In the genomic region with DNA sequence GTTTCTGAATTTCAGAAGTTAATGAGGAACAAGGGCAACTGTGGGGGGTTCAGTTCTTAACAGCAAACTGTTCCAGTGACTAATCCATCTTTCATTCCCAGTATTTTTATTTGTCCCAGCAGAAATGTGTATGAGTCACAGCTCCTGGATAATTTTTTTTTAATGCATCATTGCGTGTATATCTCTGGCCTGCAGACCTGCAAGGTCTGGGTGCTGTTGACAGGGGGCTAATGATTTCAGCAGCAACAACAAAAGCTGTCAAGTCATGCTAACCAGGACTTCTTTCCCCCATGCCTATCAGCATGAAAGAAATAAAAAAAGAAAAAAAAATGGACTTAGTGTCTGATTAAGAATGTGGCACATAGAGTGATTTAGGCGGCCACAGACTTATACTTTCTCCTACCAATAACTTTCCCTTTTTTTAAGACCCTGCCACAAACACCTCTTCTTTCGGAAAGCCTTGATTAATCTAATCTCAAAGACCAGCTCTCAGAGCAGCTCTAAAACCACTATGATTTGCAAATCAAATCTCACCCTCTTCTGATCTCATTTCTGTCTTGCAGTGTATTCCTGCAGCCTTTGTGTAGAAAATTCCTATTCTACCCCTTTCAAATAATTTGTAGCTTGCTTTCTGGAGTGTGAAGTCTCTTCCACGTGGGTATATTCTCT, we compare ENCODE assay signal across 15 cellular contexts. TPM values are rescaled to one million over a fixed set of nuclear protein-coding genes. Genes with fewer than 3 reads are reported as not detected.
DNase-seq lines count a peak whose midpoint lies in the region; ATAC-seq, FAIRE-seq and TF ChIP-seq lines count a peak whose summit lies in the region.
"Had no signal": no experiment of that assay in that cellular context is flagged by ENCODE, and none has a peak within 500 bp of the region (broad histone marks: within the 10 kb centered on the region; RNA-seq: fewer than 3 reads in every experiment).

No MANE protein-coding gene starts in this region.

- H4K20me1 ChIP-seq in GM12878 (ENCODE audit: control insufficient read depth, insufficient read depth): no peaks in the 10 kb centered on the region

- in situ Hi-C loops in Caki2 (cut with HindIII; ENCODE audit: low pct_unique_long_range_greater_than_20kb, low sequenced_read_pairs) (no loop called here), GM12878 (cut with MboI) (no loop called here), transverse colon (cut with MboI; ENCODE audit: low pct_ligation_motif_present in 1 of 4, low pct_unique_long_range_greater_than_20kb in 1 of 4, low sequenced_read_pairs in 3 of 4) (no loop called here)

- no peaks in the 10 kb centered on the region for H3K27me3 Mint-ChIP-seq in memory B cell
- H3K27me3 Mint-ChIP-seq: activated naive CD8-positive, alpha-beta T cell treated with anti-CD3 and anti-CD28 coated beads, Interleukin-2, amount 50 U/mL, for 24 hours had no signal

- SMC1A ChIA-PET in GM12878 (lab: Charles Lee; ENCODE audit: uncharacterized antibody, unreplicated experiment): interaction anchor here (0.7 to 2.7 kb wide), 8 partner anchors 10 to 64 kb away, joined by 3 to 23 read pairs (median 4); partner anchors contain the start of gene PREX1

- TF ChIP-seq POLR2A in GM12878 (IDR thresholded peaks at IDR 0.05; ENCODE audit: low read depth, low read length) (no peak), suprapubic skin (IDR thresholded peaks at IDR 0.05) (no peak), transverse colon (IDR thresholded peaks at IDR 0.05) (no peak)

- H3K9ac ChIP-seq in GM12878 (ENCODE audit: control insufficient read depth, insufficient read depth, low read length): no peak overlapping the region

- H3K4me2 ChIP-seq in GM12878 (ENCODE audit: control insufficient read depth, insufficient read depth): peak overlapping the region; percentile 35

- no peaks in the 10 kb centered on the region for H3K27me3 ChIP-seq in GM12878 (replicated peaks in 1 of 2; ENCODE audit: control insufficient read depth in 2 of 2, insufficient read depth in 2 of 2, low read length in 1 of 2)
- no peaks in the 10 kb centered on the region for H3K27me3 ChIP-seq in suprapubic skin
- H3K27me3 ChIP-seq in transverse colon: no peaks in the 10 kb centered on the region

- TF ChIP-seq EP300 in GM12878 (IDR thresholded peaks at IDR 0.05; ENCODE audit: borderline replicate concordance in 1 of 2, control insufficient read depth in 1 of 2, low read depth in 2 of 2, low read length in 2 of 2) (no peak), suprapubic skin (IDR thresholded peaks at IDR 0.05) (no peak), transverse colon (IDR thresholded peaks at IDR 0.05; ENCODE audit: low read depth) (no peak)

- RAD21 ChIA-PET in GM12878 (lab: Charles Lee; ENCODE audit: unreplicated experiment): interaction anchor here (1.1 to 2.4 kb wide), 7 partner anchors 10 to 184 kb away, joined by 3 to 16 read pairs (median 5); no protein-coding TSS in a partner anchor

- WGBS in GM12878 (ENCODE audit: insufficient coverage, insufficient replicate concordance, low lambda C conversion rate, missing lambda C conversion rate): 21% methylated on average over 4 of the region's 4 CpGs
- 59% methylated on average over 4 of the region's 4 CpGs for WGBS in suprapubic skin
- WGBS in transverse colon (ENCODE audit: low coverage in 1 of 2), 2 donors: 48 to 55% methylated on average over 4 of the region's 4 CpGs

- no TSS peak for BruUV-seq in GM12878 (replicated peaks; lab: Mats Ljungman, UMichigan)

- intact Hi-C loops in GM12878 (cut with micrococcal nuclease; ENCODE audit: unreplicated experiment): no loop called here
- intact Hi-C loops in transverse colon (cut with DNase I; ENCODE audit: low total_unique reads): no loop called here

- ATAC-seq in GM12878 (no peak), memory B cell (ENCODE audit: low read depth) (no peak), HG02798 (IDR thresholded peaks at IDR 0.05; ENCODE audit: poor library complexity, unreplicated experiment) (no peak)
- ATAC-seq: activated naive CD8-positive, alpha-beta T cell treated with anti-CD3 and anti-CD28 coated beads, Interleukin-2, amount 50 U/mL, for 24 hours had no signal

- peaks cover 48% of the 10 kb centered on the region for H3K4me1 Mint-ChIP-seq in memory B cell

- TF ChIP-seq CTCF in GM12878 (IDR thresholded peaks at IDR 0.05 in 2 of 3, conservative IDR thresholded peaks at IDR 0.05 in 1 of 3; ENCODE audit: control insufficient read depth in 2 of 3, extremely low read depth in 1 of 3, insufficient read depth in 1 of 3, low read depth in 3 of 3, low read length in 3 of 3): no peak
- TF ChIP-seq CTCF in suprapubic skin (IDR thresholded peaks at IDR 0.05): no peak
- TF ChIP-seq CTCF in transverse colon (IDR thresholded peaks at IDR 0.05): no peak

- no peak for FAIRE-seq in GM12878 (lab: Jason Lieb, UNC)

- H3K4me3 ChIP-seq in GM12878 (no peak overlapping the region), suprapubic skin (no peak overlapping the region), transverse colon (no peak overlapping the region)

- POLR2A ChIA-PET in GM12878 (lab: Charles Lee): interaction anchor here (0.6 to 2.7 kb wide), 5 partner anchors 9 to 82 kb away, joined by 3 to 9 read pairs (median 3); no protein-coding TSS in a partner anchor

- H3K36me3 ChIP-seq in GM12878 (ENCODE audit: control insufficient read depth in 2 of 2, insufficient read depth in 2 of 2, low read length in 1 of 2) (no peaks in the 10 kb centered on the region), suprapubic skin (no peaks in the 10 kb centered on the region), transverse colon (no peaks in the 10 kb centered on the region)

- H3K27ac Mint-ChIP-seq in memory B cell: no peak overlapping the region
- H3K27ac Mint-ChIP-seq: activated naive CD8-positive, alpha-beta T cell treated with anti-CD3 and anti-CD28 coated beads, Interleukin-2, amount 50 U/mL, for 24 hours; progenitor cell of endocrine pancreas had no signal

- H3K9me3 ChIP-seq in GM12878 (replicated peaks; ENCODE audit: control insufficient read depth, insufficient read depth, low read length): no peaks in the 10 kb centered on the region; the same call in 2 of the 3 replicates
- H3K9me3 ChIP-seq in suprapubic skin: no peaks in the 10 kb centered on the region
- H3K9me3 ChIP-seq in transverse colon: no peaks in the 10 kb centered on the region

- no peak for TF ChIP-seq RAD21 in GM12878 (IDR thresholded peaks at IDR 0.05; ENCODE audit: insufficient read depth, low read depth, low read length)

- H3K27ac ChIP-seq in GM12878 (ENCODE audit: control insufficient read depth, insufficient read depth) (no peak overlapping the region), suprapubic skin (no peak overlapping the region), transverse colon (no peak overlapping the region)
- H3K27ac ChIP-seq: epithelial cell of prostate had no signal

- H3K36me3 Mint-ChIP-seq in memory B cell: no peaks in the 10 kb centered on the region

- H3K9me3 Mint-ChIP-seq in memory B cell: no peaks in the 10 kb centered on the region

- H3K4me1 ChIP-seq in GM12878 (ENCODE audit: control insufficient read depth, insufficient read depth, low read length) (peaks cover 37% of the 10 kb centered on the region), suprapubic skin (peaks cover 6% of the 10 kb centered on the region), transverse colon (no peaks in the 10 kb centered on the region)

- no peaks in the 10 kb centered on the region for H3K79me2 ChIP-seq in GM12878 (ENCODE audit: control insufficient read depth, insufficient read depth, low read length)

- CTCF ChIA-PET in GM12878 (lab: Yijun Ruan, JAX): interaction anchor here (1.0 to 1.5 kb wide), 2 partner anchors 9 to 16 kb away, joined by 3 read pairs; no protein-coding TSS in a partner anchor

- DNase-seq in Caki2 (ENCODE audit: low read depth): peak; percentile 97
- DNase-seq in NAMALWA (ENCODE audit: low spot score): peak; percentile 39
- DNase-seq in GM12878 (ENCODE audit: low read depth, low spot score): no peak
- DNase-seq in memory B cell (ENCODE audit: low spot score in 2 of 2): no peak
- no peak for DNase-seq in suprapubic skin (ENCODE audit: low spot score in 2 of 2)
- DNase-seq in transverse colon: no peak
- DNase-seq in Ammon's horn (ENCODE audit: low spot score): no peak
- DNase-seq: activated naive CD8-positive, alpha-beta T cell treated with anti-CD3 and anti-CD28 coated beads, Interleukin-2, amount 50 U/mL, for 24 hours; COR-L47; left cardiac atrium; NCI-H774; T-helper 1 cell had no signal

- H2AFZ ChIP-seq in GM12878 (ENCODE audit: control insufficient read depth, low read depth, low read length): no peak overlapping the region

- peak overlapping the region; percentile 11 for H3K4me3 Mint-ChIP-seq in memory B cell
- H3K4me3 Mint-ChIP-seq: activated naive CD8-positive, alpha-beta T cell treated with anti-CD3 and anti-CD28 coated beads, Interleukin-2, amount 50 U/mL, for 24 hours had no signal

TF ChIP-seq in GM12878, 131 proteins besides CTCF, POLR2A, EP300 and RAD21:
- no peak for TF ChIP-seq BRCA1 (IDR thresholded peaks at IDR 0.05; ENCODE audit: low read depth, low read length)
- TF ChIP-seq ATF7 (IDR thresholded peaks at IDR 0.05; ENCODE audit: low read depth): no peak
- 0 out of 4 replicates have a peak, but pooled peaks of 1 of the 2 experiments have one; percentile 31 for TF ChIP-seq ETV6 (conservative IDR thresholded peaks at IDR 0.05 in 1 of 2, IDR thresholded peaks at IDR 0.05 in 1 of 2; ENCODE audit: borderline replicate concordance in 1 of 2, low read depth in 1 of 2)
- TF ChIP-seq RAD51 (IDR thresholded peaks at IDR 0.05): no peak

RNA-seq across cellular contexts. Expression of gene PREX1, which starts 14.2 kb away (rescaled TPM):
- 39.4 and 41.4 TPM in 2 replicates for total RNA-seq in Caki2 (2014; rRNA removed; shearing (Covaris generic); ENCODE audit: low replicate concordance)
- 138 and 148 TPM in 2 replicates for total RNA-seq in GM12878 (2013; cell fraction: nucleolus; rRNA removed)
- total RNA-seq in GM12878 (2014; rRNA removed) (79.5 and 82.6 TPM in 2 replicates), GM12878 (2014; rRNA removed; fragmentation: Illumina TruSeq; extraction: Trizol) (41.9 and 48.6 TPM in 2 replicates), GM12878 (2021) (108 and 114 TPM in 2 replicates), suprapubic skin (10 to 100 TPM in 2 of 4 donors, 1 to 10 TPM in 2; 4.7 to 15.1 (median 10.2) TPM), transverse colon (10 to 100 TPM; 10.9 to 29.9 (median 16.6) TPM)
- 23.6 TPM for polyA plus RNA-seq in GM12878 (2011; ENCODE audit: low read depth)
- polyA plus RNA-seq in GM12878 (2011; rRNA removed) (16.3 and 29.3 TPM in 2 replicates), GM12878 (2014; fragmentation: Illumina TruSeq; extraction: Trizol) (25.2 and 49.0 TPM in 2 replicates), GM12878 (2014; fragmentation: Nextera tagmentation; extraction: Ambion mirVana) (1 to 10 TPM; 2.6 to 6.7 TPM), GM12878 (2014; rRNA removed) (60.5 and 76.1 TPM in 2 replicates), GM12878 (2016; fragmentation: Nextera tagmentation; extraction: Ambion mirVana) (10 to 100 TPM; 17.7 to 22.1 TPM)
- 30.8 and 32.4 TPM in 2 replicates for polyA plus RNA-seq in GM12878 (2011; cell fraction: cytosol; rRNA removed)
- polyA plus RNA-seq in GM12878 (2011; cell fraction: nucleus; rRNA removed): 74.6 and 90.7 TPM in 2 replicates
- polyA plus RNA-seq in GM12878 (2012): 56.3 and 62.3 TPM in 2 replicates
- 42.1 and 65.5 TPM in 2 replicates for polyA minus RNA-seq in GM12878 (2011; rRNA and poly(A)+ RNA removed)
- polyA minus RNA-seq in GM12878 (2011; cell fraction: cytosol; rRNA and poly(A)+ RNA removed): 21.6 and 22.1 TPM in 2 replicates
- polyA minus RNA-seq in GM12878 (2011; cell fraction: nucleus; rRNA and poly(A)+ RNA removed): 31.8 and 50.9 TPM in 2 replicates

Comparison
In these comparisons a context has a peak if more than half of its experiments do, and no peak if none do; other contexts are left out.
1. DNase-seq: peak in Caki2 (single experiment) and NAMALWA (single experiment); none in GM12878 (single experiment), memory B cell (0 of 2), suprapubic skin (0 of 2), transverse colon (single experiment) and Ammon's horn (single experiment).